ENCODE assay signal across 20 cellular contexts in the genomic region with DNA sequence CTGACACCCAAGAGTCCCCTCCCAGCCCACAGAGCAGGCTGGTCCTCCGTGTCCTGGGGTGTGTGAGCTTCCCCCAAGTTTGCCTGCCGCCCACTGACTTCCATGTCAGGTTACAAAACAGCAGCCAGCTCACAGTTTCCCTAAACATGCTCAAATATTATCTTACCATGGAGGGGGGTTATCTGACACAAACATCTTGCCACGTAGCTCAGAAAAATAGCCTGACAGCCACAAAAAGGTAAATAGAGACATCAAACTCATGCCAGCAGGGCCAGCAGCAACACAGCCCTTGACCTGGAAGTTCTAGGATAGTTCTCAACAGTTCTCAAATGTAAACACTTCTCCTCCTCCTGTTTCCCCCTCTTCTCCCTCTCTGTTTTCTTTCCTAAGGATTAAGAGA.
A peak's percentile ranks its signal among the peaks of the same experiment; 100 is the strongest.
DNase-seq lines count a peak whose midpoint lies in the region; ATAC-seq and TF ChIP-seq lines count a peak whose summit lies in the region.
"Had no signal": no experiment of that assay in that cellular context is flagged by ENCODE, and none has a peak within 500 bp of the region (broad histone marks: within the 10 kb centered on the region; RNA-seq: fewer than 3 reads in every experiment).

No MANE protein-coding gene starts in this region.

- no peaks in the 10 kb centered on the region for H3F3A ChIP-seq in PC-3 (ENCODE audit: low read length, unreplicated experiment)

- H3K27ac ChIP-seq in PC-3 (ENCODE audit: low read length): no peak overlapping the region
- no peak overlapping the region for H3K27ac ChIP-seq in mesenchymal stem cell (ENCODE audit: low read length, poor library complexity, severe bottlenecking)
- no peak overlapping the region for H3K27ac ChIP-seq in trophoblast cell (ENCODE audit: low read depth, low read length)
- H3K27ac ChIP-seq in tibial artery: peak overlapping the region; percentile 4 to 82
- H3K27ac ChIP-seq: SJSA1 had no signal

- CTCF ChIA-PET in PC-3 (lab: Charles Lee): no interaction called here

- WGBS in mesenchymal stem cell: 68% methylated on average over 3 of the region's 3 CpGs
- no CpG with 5 or more reads among the region's 3 CpGs for WGBS in trophoblast cell (ENCODE audit: extremely low coverage, insufficient coverage, insufficient read length)

- BruUV-seq in PC-3 (replicated peaks; lab: Mats Ljungman, UMichigan): no TSS peak

- H3K14ac ChIP-seq in mesenchymal stem cell (ENCODE audit: low read length in 2 of 2) (no peak overlapping the region), trophoblast cell (ENCODE audit: low read length) (no peak overlapping the region)

- H3K9ac ChIP-seq in PC-3 (ENCODE audit: low read length) (no peak overlapping the region), mesenchymal stem cell (ENCODE audit: low read length) (no peak overlapping the region), trophoblast cell (ENCODE audit: low read length) (no peak overlapping the region)

- no peaks in the 10 kb centered on the region for H3K9me2 ChIP-seq in PC-3 (replicated peaks; ENCODE audit: low read length)

- peak; percentile 28 for DNase-seq in PC-3
- DNase-seq in mesenchymal stem cell: peak; percentile 22
- DNase-seq in trophoblast cell: no peak
- DNase-seq in tibial artery: no peak
- DNase-seq in C1 segment of cervical spinal cord (lab: John Stamatoyannopoulos, UW): no peak
- DNase-seq: CD4-positive, alpha-beta memory T cell; DND-41; H9; KG1; NCI-H1105; NCI-H2029 treated with DMSO at 0.1 percent for 48 hours; NCI-H2171; NCI-H345; NCI-H524 treated with DMSO at 0.1 percent for 48 hours; NCI-H82 had no signal

- H2BK15ac ChIP-seq in mesenchymal stem cell (ENCODE audit: low read depth, poor library complexity, severe bottlenecking): no peak overlapping the region

- no peak overlapping the region for H3K23ac ChIP-seq in mesenchymal stem cell (ENCODE audit: low read length in 2 of 2)
- no peak overlapping the region for H3K23ac ChIP-seq in trophoblast cell (ENCODE audit: low read length)

- no peak overlapping the region for H3K4me2 ChIP-seq in PC-3 (ENCODE audit: low read length)
- no peak overlapping the region for H3K4me2 ChIP-seq in mesenchymal stem cell (ENCODE audit: low read length, poor library complexity, severe bottlenecking)
- H3K4me2 ChIP-seq in trophoblast cell (ENCODE audit: low read length): no peak overlapping the region

- ATAC-seq in PC-3 (no peak), HG02571 (IDR thresholded peaks at IDR 0.05; ENCODE audit: unreplicated experiment) (no peak), GM18873 (IDR thresholded peaks at IDR 0.05; ENCODE audit: low FRiP score, unreplicated experiment) (no peak)
- ATAC-seq: GM12878, Right ventricle myocardium inferior had no signal

- H3K4me3 ChIP-seq in PC-3 (ENCODE audit: low read length): no peak overlapping the region
- no peak overlapping the region for H3K4me3 ChIP-seq in mesenchymal stem cell (ENCODE audit: insufficient read depth in 1 of 2, low read depth in 1 of 2, low read length in 2 of 2)
- H3K4me3 ChIP-seq in trophoblast cell (ENCODE audit: low read depth, low read length): no peak overlapping the region
- H3K4me3 ChIP-seq in tibial artery: no peak overlapping the region
- H3K4me3 ChIP-seq: GM12878, SJSA1 had no signal

- H3K36me3 ChIP-seq in PC-3 (ENCODE audit: low read depth, low read length) (no peaks in the 10 kb centered on the region), mesenchymal stem cell (ENCODE audit: control insufficient read depth in 1 of 2, insufficient read depth in 2 of 2, low read depth in 1 of 2, low read length in 2 of 2) (no peaks in the 10 kb centered on the region), trophoblast cell (ENCODE audit: control insufficient read depth in 1 of 2, insufficient read depth in 2 of 2, low read length in 2 of 2) (no peaks in the 10 kb centered on the region), tibial artery (no peaks in the 10 kb centered on the region)
- H3K36me3 ChIP-seq: SJSA1 had no signal

- H3K4ac ChIP-seq in mesenchymal stem cell (ENCODE audit: low read depth in 1 of 2, low read length in 2 of 2) (no peak overlapping the region), trophoblast cell (ENCODE audit: low read depth, low read length) (no peak overlapping the region)

- no peak overlapping the region for H3K18ac ChIP-seq in mesenchymal stem cell (ENCODE audit: low read depth in 1 of 2, low read length in 2 of 2)
- no peak overlapping the region for H3K18ac ChIP-seq in trophoblast cell (ENCODE audit: low read length)

- H2AFZ ChIP-seq in PC-3 (ENCODE audit: low read length) (no peak overlapping the region), mesenchymal stem cell (ENCODE audit: low read depth, low read length) (no peak overlapping the region), trophoblast cell (ENCODE audit: insufficient read depth, low read length, poor library complexity) (no peak overlapping the region)

- no peaks in the 10 kb centered on the region for H3K79me2 ChIP-seq in PC-3 (ENCODE audit: low read length)
- H3K79me2 ChIP-seq in trophoblast cell (ENCODE audit: control insufficient read depth, insufficient read depth, low read length, poor library complexity): no peaks in the 10 kb centered on the region

- H4K91ac ChIP-seq in mesenchymal stem cell (ENCODE audit: low read length) (no peak overlapping the region), trophoblast cell (ENCODE audit: low read depth, low read length) (peak overlapping the region; percentile 8)

- 0 out of 2 replicates have a peak, but pooled peaks cover 7% of the 10 kb centered on the region for H3K27me3 ChIP-seq in PC-3 (ENCODE audit: low read length)
- H3K27me3 ChIP-seq in mesenchymal stem cell (ENCODE audit: control insufficient read depth in 1 of 2, insufficient read depth in 1 of 2, low read length in 2 of 2): peaks cover 0 to 10% of the 10 kb centered on the region in 2 experiments
- H3K27me3 ChIP-seq in trophoblast cell (ENCODE audit: insufficient read depth, low read length): no peaks in the 10 kb centered on the region
- no peaks in the 10 kb centered on the region for H3K27me3 ChIP-seq in tibial artery
- H3K27me3 ChIP-seq: SJSA1 had no signal

- H2AK5ac ChIP-seq in mesenchymal stem cell (ENCODE audit: low read length, severe bottlenecking) (no peak overlapping the region), trophoblast cell (ENCODE audit: low read length) (no peak overlapping the region)

- H4K20me1 ChIP-seq in PC-3 (ENCODE audit: low read length): no peaks in the 10 kb centered on the region

- peaks cover 21% of the 10 kb centered on the region for H3K4me1 ChIP-seq in PC-3 (ENCODE audit: insufficient read depth, low read length)
- H3K4me1 ChIP-seq in mesenchymal stem cell (ENCODE audit: control insufficient read depth, insufficient read depth, low read depth, low read length): peaks cover 7% of the 10 kb centered on the region
- peaks cover 8 to 12% of the 10 kb centered on the region in 2 experiments for H3K4me1 ChIP-seq in trophoblast cell (ENCODE audit: control insufficient read depth in 1 of 2, insufficient read depth in 2 of 2, low read length in 2 of 2)
- peaks cover 0 to 58% (median 13%) of the 10 kb centered on the region in 4 donors for H3K4me1 ChIP-seq in tibial artery

- no peak overlapping the region for H4K12ac ChIP-seq in trophoblast cell (ENCODE audit: low read depth, low read length)

- no peak for TF ChIP-seq CTCF in PC-3 (conservative IDR thresholded peaks at IDR 0.05; ENCODE audit: low read depth, low read length)
- no peak for TF ChIP-seq CTCF in tibial artery (IDR thresholded peaks at IDR 0.05)

- POLR2A ChIA-PET in PC-3 (lab: Charles Lee; ENCODE audit: unreplicated experiment): no interaction called here

- no peak overlapping the region for H2BK120ac ChIP-seq in mesenchymal stem cell (ENCODE audit: low read depth, low read length)
- H2BK120ac ChIP-seq in trophoblast cell (ENCODE audit: insufficient read depth, low read length, poor library complexity): no peak overlapping the region

- intact Hi-C loops in PC-3 (cut with micrococcal nuclease) (no loop called here), tibial artery (cut with DNase I; ENCODE audit: low total_unique reads) (no loop called here)

- no peaks in the 10 kb centered on the region for H3K79me1 ChIP-seq in mesenchymal stem cell (replicated peaks; ENCODE audit: low read length, poor library complexity, severe bottlenecking)
- H3K79me1 ChIP-seq in trophoblast cell (ENCODE audit: low read length): peaks cover 2% of the 10 kb centered on the region

- no peaks in the 10 kb centered on the region for H3K9me3 ChIP-seq in PC-3 (ENCODE audit: low read length)
- H3K9me3 ChIP-seq in mesenchymal stem cell (ENCODE audit: control insufficient read depth, low read length): no peaks in the 10 kb centered on the region
- no peaks in the 10 kb centered on the region for H3K9me3 ChIP-seq in trophoblast cell (ENCODE audit: insufficient read depth, low read depth, low read length)
- H3K9me3 ChIP-seq in tibial artery: no peaks in the 10 kb centered on the region
- H3K9me3 ChIP-seq: SJSA1 had no signal

- no peak overlapping the region for H2BK12ac ChIP-seq in mesenchymal stem cell (ENCODE audit: low read length in 2 of 2)
- H2BK12ac ChIP-seq in trophoblast cell (ENCODE audit: low read length): no peak overlapping the region

- H2BK5ac ChIP-seq in mesenchymal stem cell (ENCODE audit: low read depth, low read length, poor library complexity, severe bottlenecking): no peak overlapping the region
- H2BK5ac ChIP-seq in trophoblast cell (ENCODE audit: low read depth, low read length, poor library complexity): no peak overlapping the region

- H4K8ac ChIP-seq in mesenchymal stem cell (ENCODE audit: low read length) (no peak overlapping the region), trophoblast cell (ENCODE audit: low read depth, low read length) (no peak overlapping the region)

Comparison
In these comparisons a context has a peak if more than half of its experiments do, and no peak if none do; other contexts are left out.
1. DNase-seq: peak in PC-3 (single experiment) and mesenchymal stem cell (single experiment); none in trophoblast cell (0 of 2), tibial artery (0 of 2) and C1 segment of cervical spinal cord (0 of 14).
2. H3K27ac ChIP-seq: peak in tibial artery (2 of 2); none in PC-3 (single experiment), mesenchymal stem cell (single experiment) and trophoblast cell (single experiment).